ENCODE assay signal across 8 cellular contexts in the genomic region with DNA sequence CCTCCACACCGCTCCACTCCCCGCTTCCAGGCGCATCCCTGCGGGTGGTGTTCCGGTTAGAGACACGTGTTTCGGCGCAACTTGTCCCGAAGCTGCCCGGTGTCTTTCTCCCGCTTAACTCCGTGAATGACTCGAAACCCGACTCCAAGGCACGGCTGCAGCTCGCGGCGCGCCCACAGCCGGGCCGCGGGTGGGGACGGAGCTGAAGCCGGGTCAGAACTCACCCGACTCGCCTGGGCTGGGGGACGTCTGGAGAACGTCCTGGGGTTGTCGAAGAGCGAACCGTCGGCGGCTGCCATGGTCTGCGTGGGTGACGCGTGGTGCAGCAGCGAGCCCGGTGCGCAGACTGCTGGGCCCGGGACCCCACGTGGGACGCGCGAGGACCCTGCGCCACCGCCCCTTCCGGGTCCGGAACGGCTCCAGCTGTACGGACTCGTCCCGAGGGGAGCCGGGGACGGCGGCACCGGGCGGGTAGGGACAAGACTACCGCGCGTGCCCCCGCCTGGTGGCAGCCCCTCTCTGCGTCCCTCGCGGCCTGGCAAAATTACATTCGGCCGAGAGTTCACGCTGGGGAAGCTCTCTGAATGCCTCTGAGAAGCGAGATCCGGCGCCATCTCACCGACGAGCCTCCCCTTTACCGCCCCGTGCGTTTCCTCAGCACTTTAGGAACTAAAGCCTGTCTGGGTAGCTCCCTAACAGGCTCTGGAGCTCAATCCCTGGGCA. TPM values are rescaled to one million over a fixed set of nuclear protein-coding genes. Genes with fewer than 3 reads are reported as not detected.
DNase-seq lines count a peak whose midpoint lies in the region; ATAC-seq and TF ChIP-seq lines count a peak whose summit lies in the region.

A gene (minus strand): TSS at position 348 of the 723 bp plus-strand sequence. CDS start 49 bp downstream, at position 299.

- DNase-seq in CMK (ENCODE audit: low read depth) (peak; percentile 37), HPDE6-E6E7 (ENCODE audit: extremely low spot score) (peak; percentile 71), OCI-LY7 (ENCODE audit: low spot score) (peak; percentile 87), activated T-cell treated with anti-CD3 and anti-CD28 coated beads for 48 hours (ENCODE audit: low read depth) (peak; percentile 84), epithelial cell of proximal tubule (ENCODE audit: low read depth) (no peak)
- peak; percentile 81 for DNase-seq in stimulated activated CD8-positive, alpha-beta memory T cell treated with anti-CD3 and anti-CD28 coated beads, Interleukin-4, amount 100 ng/mL, for 24 hours (ENCODE audit: low read depth)

- intact Hi-C loops in OCI-LY7 (cut with micrococcal nuclease; ENCODE audit: unreplicated experiment) = no loop called here

- no TSS peak for BruUV-seq in OCI-LY7 (replicated peaks; lab: Mats Ljungman, UMichigan)

- TF ChIP-seq CTCF in OCI-LY7 (conservative IDR thresholded peaks at IDR 0.05; ENCODE audit: low read length) (0 out of 2 replicates have a peak, but pooled peaks have one; percentile 30), epithelial cell of proximal tubule (conservative IDR thresholded peaks at IDR 0.05; ENCODE audit: low read depth, low read length) (no peak)

- peak within 1 kb of the TSS; percentile 91 to 97 for H3K9ac ChIP-seq in mucosa of rectum (ENCODE audit: low read depth in 1 of 2, low read length in 2 of 2)

- H3K4me1 ChIP-seq in OCI-LY7 (ENCODE audit: insufficient read depth, low read length, poor library complexity, severe bottlenecking) (peaks cover 34% of the 10 kb centered on the region), mucosa of rectum (ENCODE audit: control insufficient read depth in 2 of 2, insufficient read depth in 2 of 2, low read length in 2 of 2) (peaks cover 20 to 23% of the 10 kb centered on the region in 2 donors)

- peak within 1 kb of the TSS; percentile 96 for H3K4me3 ChIP-seq in OCI-LY7 (ENCODE audit: low read depth, low read length, poor library complexity, severe bottlenecking)
- peak within 1 kb of the TSS; percentile 95 for H3K4me3 ChIP-seq in epithelial cell of proximal tubule (ENCODE audit: low read depth, low read length)
- peak within 1 kb of the TSS; percentile 96 for H3K4me3 ChIP-seq in mucosa of rectum (ENCODE audit: low read length in 2 of 2)

- POLR2A ChIA-PET in OCI-LY7 (lab: Charles Lee) = interaction anchor here (0.5 to 2.5 kb wide), 6 partner anchors 9 to 361 kb away, joined by 3 to 6 read pairs (median 4); a partner anchor contains a TSS

- no peaks in the 10 kb centered on the region for H3K9me2 ChIP-seq in OCI-LY7 (ENCODE audit: insufficient read depth, low read length)

- peak within 1 kb of the TSS; percentile 71 for H2AFZ ChIP-seq in OCI-LY7 (ENCODE audit: low read length)

- peak within 1 kb of the TSS; percentile 83 for H3K4me2 ChIP-seq in OCI-LY7 (ENCODE audit: low read length)

- H3K9me3 ChIP-seq in OCI-LY7 (ENCODE audit: low read length) (no peaks in the 10 kb centered on the region; the same call in 1 of the 2 replicates), mucosa of rectum (ENCODE audit: control insufficient read depth in 2 of 2, low read length in 2 of 2) (no peaks in the 10 kb centered on the region)

- H3K36me3 ChIP-seq in OCI-LY7 (ENCODE audit: insufficient read depth, low read length) (peaks cover 50% of the 10 kb centered on the region), mucosa of rectum (ENCODE audit: control insufficient read depth in 2 of 2, insufficient read depth in 2 of 2, low read length in 2 of 2) (no peaks in the 10 kb centered on the region)

- ATAC-seq in GM19455 (IDR thresholded peaks at IDR 0.05; ENCODE audit: unreplicated experiment) = peak; percentile 66

- peaks cover 91% of the 10 kb centered on the region for H3K79me2 ChIP-seq in OCI-LY7 (ENCODE audit: insufficient read depth, low read depth, low read length)

- peaks cover 31% of the 10 kb centered on the region for H4K20me1 ChIP-seq in OCI-LY7 (ENCODE audit: insufficient read depth, low read length)

- no peaks in the 10 kb centered on the region for H3K27me3 ChIP-seq in mucosa of rectum (ENCODE audit: control insufficient read depth in 2 of 2, insufficient read depth in 2 of 2, low read length in 2 of 2)

- CTCF ChIA-PET in OCI-LY7 (lab: Charles Lee; ENCODE audit: unreplicated experiment) = no interaction called here

- H3K27ac ChIP-seq in OCI-LY7 (ENCODE audit: low read depth, low read length, poor library complexity, severe bottlenecking) (peak within 1 kb of the TSS; percentile 72), mucosa of rectum (ENCODE audit: low read depth in 2 of 2, low read length in 2 of 2) (peak within 1 kb of the TSS; percentile 97 to 99)

RNA-seq across cellular contexts. Expression of the gene that starts here (rescaled TPM):
- 23.0 and 28.8 TPM in 2 replicates for total RNA-seq in OCI-LY7 (2014; rRNA removed; shearing (Covaris generic))
- 24.1 and 28.3 TPM in 2 replicates for total RNA-seq in OCI-LY7 (2022)
- total RNA-seq in epithelial cell of proximal tubule = 8.1 and 15.2 TPM in 2 replicates
